Comparison of ENCODE assay signal across 8 cellular contexts in genomic region chr16:2679902-2680301, GRCh38. TPM values are rescaled to one million over a fixed set of nuclear protein-coding genes. Genes with fewer than 3 reads are reported as not detected.
DNase-seq lines count a peak whose midpoint lies in the region; ATAC-seq and TF ChIP-seq lines count a peak whose summit lies in the region.
"Not testable (repeated sequence)": the region's sequence is repeated elsewhere in the genome, so short reads cannot be mapped to it uniquely, and the experiment has no call there.

No MANE protein-coding gene starts in this region.

- H3K4me1 ChIP-seq in BLaER1 (peaks cover 80% of the 10 kb centered on the region), transverse colon (peaks cover 9 to 31% (median 20%) of the 10 kb centered on the region in 4 donors)
- H3K4me1 ChIP-seq in psoas muscle: not testable (repeated sequence)

- H3K9me3 ChIP-seq in BLaER1, psoas muscle, transverse colon: not testable (repeated sequence)

- H3K27me3 ChIP-seq in BLaER1; psoas muscle (ENCODE audit: insufficient read depth in 3 of 3, low read length in 2 of 3); transverse colon: not testable (repeated sequence)

- TF ChIP-seq CTCF in psoas muscle (IDR thresholded peaks at IDR 0.05); transverse colon (IDR thresholded peaks at IDR 0.05): not testable (repeated sequence)

- H3K9me3 Mint-ChIP-seq in activated T-helper 2 cell treated with anti-CD3 and anti-CD28 coated beads, Interferon-gamma antibody, Interleukin-2, Interleukin-4, amounts not matched to agents 10 μg/mL and 5 μg/mL and 100 μg/mL, durations not matched to agents 14 hours and 24 hours and 36 hours: not testable (repeated sequence)

- H4K20me1 ChIP-seq in BLaER1: peaks cover 29% of the 10 kb centered on the region; the same call in 1 of the 2 replicates

- in situ Hi-C loops in transverse colon (cut with MboI; ENCODE audit: low pct_ligation_motif_present in 1 of 4, low pct_unique_long_range_greater_than_20kb in 1 of 4, low sequenced_read_pairs in 3 of 4): not testable (repeated sequence)

- H3K4me3 Mint-ChIP-seq in activated T-helper 2 cell treated with anti-CD3 and anti-CD28 coated beads, Interferon-gamma antibody, Interleukin-2, Interleukin-4, amounts not matched to agents 10 μg/mL and 5 μg/mL and 100 μg/mL, durations not matched to agents 14 hours and 24 hours and 36 hours (ENCODE audit: low read depth): peak overlapping the region; percentile 72

- H3K36me3 ChIP-seq in BLaER1; psoas muscle (ENCODE audit: insufficient read depth in 1 of 2, low read depth in 1 of 2); transverse colon: not testable (repeated sequence)

- not testable (repeated sequence) for H3K27me3 Mint-ChIP-seq in activated T-helper 2 cell treated with anti-CD3 and anti-CD28 coated beads, Interferon-gamma antibody, Interleukin-2, Interleukin-4, amounts not matched to agents 10 μg/mL and 5 μg/mL and 100 μg/mL, durations not matched to agents 14 hours and 24 hours and 36 hours (ENCODE audit: low read depth)

- H3K4me2 ChIP-seq in BLaER1: peak overlapping the region; percentile 92

- H3K4me1 Mint-ChIP-seq in activated T-helper 2 cell treated with anti-CD3 and anti-CD28 coated beads, Interferon-gamma antibody, Interleukin-2, Interleukin-4, amounts not matched to agents 10 μg/mL and 5 μg/mL and 100 μg/mL, durations not matched to agents 14 hours and 24 hours and 36 hours (ENCODE audit: low read depth): not testable (repeated sequence)

- H3K4me3 ChIP-seq in BLaER1 (peak overlapping the region; percentile 47), transverse colon (peak overlapping the region in 1 of 4 donors; percentile 9)
- not testable (repeated sequence) for H3K4me3 ChIP-seq in psoas muscle

- TF ChIP-seq POLR2A in transverse colon (IDR thresholded peaks at IDR 0.05): peak; percentile 2

- peak; percentile 65 for ATAC-seq in left colon
- ATAC-seq in psoas muscle: not testable (repeated sequence)

- intact Hi-C loops in activated T-helper 2 cell treated with anti-CD3 and anti-CD28 coated beads, Interferon-gamma antibody, Interleukin-2, Interleukin-4, amounts not matched to agents 10 μg/mL and 5 μg/mL and 100 μg/mL, durations not matched to agents 14 hours and 24 hours and 36 hours (cut with micrococcal nuclease): loop anchor here (5.0 kb wide), 1 partner anchor 202 kb away; the partner anchor contains the start of gene FLYWCH2
- intact Hi-C loops in left colon (cut with DNase I, micrococcal nuclease); transverse colon (cut with DNase I; ENCODE audit: low total_unique reads): not testable (repeated sequence)
- intact Hi-C loops in psoas muscle (cut with DNase I): loop anchor here in 1 of 2 donors (10.0 kb wide), 1 partner anchor 185 kb away; no protein-coding TSS in a partner anchor

- not testable (repeated sequence) for TF ChIP-seq EP300 in transverse colon (IDR thresholded peaks at IDR 0.05; ENCODE audit: low read depth)

- peaks cover 21% of the 10 kb centered on the region for H3K36me3 Mint-ChIP-seq in activated T-helper 2 cell treated with anti-CD3 and anti-CD28 coated beads, Interferon-gamma antibody, Interleukin-2, Interleukin-4, amounts not matched to agents 10 μg/mL and 5 μg/mL and 100 μg/mL, durations not matched to agents 14 hours and 24 hours and 36 hours (ENCODE audit: low read depth)

- not testable (repeated sequence) for H3K27ac ChIP-seq in BLaER1
- H3K27ac ChIP-seq in psoas muscle (peak overlapping the region; percentile 92), transverse colon (peak overlapping the region; percentile 90 to 96 (median 92))

- 38 to 50% (median 50%) methylated on average over 4 of the region's 4 CpGs for WGBS in psoas muscle, 3 donors
- 56 to 80% methylated on average over 1 to 4 of the region's 4 CpGs for WGBS in transverse colon (ENCODE audit: low coverage in 1 of 2), 2 donors

- not testable (repeated sequence) for H3K27ac Mint-ChIP-seq in activated T-helper 2 cell treated with anti-CD3 and anti-CD28 coated beads, Interferon-gamma antibody, Interleukin-2, Interleukin-4, amounts not matched to agents 10 μg/mL and 5 μg/mL and 100 μg/mL, durations not matched to agents 14 hours and 24 hours and 36 hours

- DNase-seq in NCI-H2107 (lab: John Stamatoyannopoulos, UW) (peak; percentile 45), RPMI7951 (ENCODE audit: low read depth) (peak; percentile 24), epidermal melanocyte (ENCODE audit: insufficient read length, low spot score) (peak; percentile 7), left colon (peak; percentile 72 to 78), transverse colon (peak; percentile 59)
- DNase-seq in activated T-helper 2 cell treated with anti-CD3 and anti-CD28 coated beads, Interferon-gamma antibody, Interleukin-2, Interleukin-4, amounts not matched to agents 10 μg/mL and 5 μg/mL and 100 μg/mL, durations not matched to agents 14 hours and 24 hours and 36 hours (ENCODE audit: low spot score); psoas muscle: not testable (repeated sequence)

- peak overlapping the region; percentile 12; the same call in 1 of the 2 replicates for H3K9ac ChIP-seq in BLaER1

RNA-seq across cellular contexts. Expression of gene KCTD5, which starts 2.4 kb away (rescaled TPM):
- 39.7 and 55.6 TPM in 2 replicates for total RNA-seq in RPMI7951 (2014; rRNA removed; shearing (Covaris generic))
- 65.5 and 68.5 TPM in 2 replicates for total RNA-seq in activated T-helper 2 cell treated with anti-CD3 and anti-CD28 coated beads, Interferon-gamma antibody, Interleukin-2, Interleukin-4, amounts not matched to agents 10 μg/mL and 5 μg/mL and 100 μg/mL, durations not matched to agents 14 hours and 24 hours and 36 hours
- 10 to 100 TPM; 49.3 to 79.6 TPM for total RNA-seq in left colon
- total RNA-seq in psoas muscle: 10 to 100 TPM in 3 of 4 donors, 1 to 10 TPM in 1; 9.1 to 18.0 (median 16.7) TPM
- polyA plus RNA-seq in psoas muscle: 10 to 100 TPM; 10.8 to 65.8 (median 24.1) TPM
- 100 to 1,000 TPM in 1 of 4 donors, 10 to 100 TPM in 3; 44.2 to 107 (median 60.3) TPM for total RNA-seq in transverse colon

RNA-seq across cellular contexts. Expression of gene PRSS27, which starts 40.1 kb away (rescaled TPM):
- total RNA-seq in RPMI7951 (2014; rRNA removed; shearing (Covaris generic)): 0.29 and 1.1 TPM in 2 replicates
- 1.8 and 2.1 TPM in 2 replicates for total RNA-seq in activated T-helper 2 cell treated with anti-CD3 and anti-CD28 coated beads, Interferon-gamma antibody, Interleukin-2, Interleukin-4, amounts not matched to agents 10 μg/mL and 5 μg/mL and 100 μg/mL, durations not matched to agents 14 hours and 24 hours and 36 hours
- total RNA-seq in left colon (under 1 TPM; 0.34 to 0.76 TPM), psoas muscle (under 1 TPM in 2 of 4 donors, not detected in 2; 0.22 to 0.34 TPM), transverse colon (1 to 10 TPM in 1 of 4 donors, not detected in 3; 1.3 TPM)
- polyA plus RNA-seq in psoas muscle: under 1 TPM; 0.07 to 0.20 (median 0.08) TPM
